ENCODE assay signal across 27 cellular contexts in the genomic region with DNA sequence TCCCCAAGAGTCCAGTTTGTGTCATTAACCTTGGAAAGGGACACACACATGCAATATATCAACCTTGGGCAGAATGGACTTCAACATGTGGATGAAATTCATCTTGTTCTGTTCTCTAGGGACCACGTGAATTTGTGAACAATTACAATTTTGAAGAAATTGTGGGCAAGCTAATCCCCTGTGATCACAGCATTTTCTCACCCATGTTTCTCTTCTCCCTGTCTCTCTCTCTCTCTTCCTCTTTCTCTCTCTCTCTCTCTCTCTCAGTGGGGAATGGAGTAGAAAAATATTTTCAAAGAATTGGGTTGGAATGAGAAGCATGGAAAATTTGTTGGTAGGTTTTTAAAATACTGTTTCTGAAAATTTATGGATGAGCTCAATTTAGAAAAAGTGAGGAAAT.
"Had no signal": no experiment of that assay in that cellular context is flagged by ENCODE, and none has a peak within 500 bp of the region (broad histone marks: within the 10 kb centered on the region; RNA-seq: fewer than 3 reads in every experiment).

No MANE protein-coding gene starts in this region.

- H3K9me3 ChIP-seq: Peyer's patch had no signal

- H3K4me3 ChIP-seq: Peyer's patch had no signal

- ATAC-seq: activated T-helper 17 cell treated with anti-CD3 and anti-CD28 coated beads, Interleukin-2, amount 50 U/mL, for 72 hours had no signal

- DNase-seq: activated CD4-positive, alpha-beta memory T cell treated with anti-CD3 and anti-CD28 coated beads, Interleukin-2, amount 10 ng/mL, durations not matched to agents 7 days and 5 days; activated CD4-positive, alpha-beta T cell treated with anti-CD3 and anti-CD28 coated beads, Interleukin-2, amount 50 U/mL, for 1 hour; activated CD4-positive, CD25-positive, alpha-beta regulatory T cell; activated gamma-delta T cell; activated naive CD4-positive, alpha-beta T cell treated with anti-CD3 and anti-CD28 coated beads for 36 hours; activated T-cell treated with anti-CD3 and anti-CD28 coated beads for 4 hours; activated T-cell treated with anti-CD3 and anti-CD28 coated beads, Interleukin-2, amount 50 U/mL, for 48 hours; amygdala; KG1; NCI-H1092 treated with DMSO at 0.1 percent for 48 hours; NCI-H1417 treated with DMSO at 0.1 percent for 48 hours; NCI-H1694; NCI-H2029; NCI-H2107; NCI-H2171 treated with DMSO at 0.1 percent for 48 hours; NCI-H226; NCI-H526 treated with DMSO at 0.1 percent for 48 hours; NCI-H82; Peyer's patch; SHP77 treated with DMSO at 0.1 percent for 48 hours; T-helper 9 cell had no signal

- H3K4me1 ChIP-seq: Peyer's patch had no signal

- H3K36me3 ChIP-seq: Peyer's patch had no signal

- H3K36me3 Mint-ChIP-seq: activated naive CD8-positive, alpha-beta T cell had no signal

- H3K27me3 ChIP-seq: Peyer's patch had no signal

- H3K27ac ChIP-seq: Peyer's patch, RWPE1, VCaP had no signal

- H3K4me3 Mint-ChIP-seq: activated CD4-positive, alpha-beta memory T cell treated with anti-CD3 and anti-CD28 coated beads, Interleukin-2, amount 10 ng/mL, durations not matched to agents 7 days and 5 days; activated naive CD4-positive, alpha-beta T cell treated with anti-CD3 and anti-CD28 coated beads for 36 hours; activated naive CD8-positive, alpha-beta T cell; activated T-helper 17 cell treated with anti-CD3 and anti-CD28 coated beads, Interleukin-2, amount 50 U/mL, for 72 hours; IgD-negative memory B cell; T-helper 1 cell treated with Interleukin-12 subunit alpha and Interleukin-12 subunit beta and Interleukin-4 antibody, amounts not matched to agents 30 μg/mL and 1 μg/mL, for 36 hours had no signal

- H3K27ac Mint-ChIP-seq: activated CD4-positive, alpha-beta memory T cell treated with anti-CD3 and anti-CD28 coated beads, Interleukin-2, amount 10 ng/mL, durations not matched to agents 7 days and 5 days; activated naive CD4-positive, alpha-beta T cell treated with anti-CD3 and anti-CD28 coated beads for 36 hours; activated naive CD8-positive, alpha-beta T cell; activated T-helper 17 cell treated with anti-CD3 and anti-CD28 coated beads, Interleukin-2, amount 50 U/mL, for 72 hours; IgD-negative memory B cell; T-helper 1 cell treated with Interleukin-12 subunit alpha and Interleukin-12 subunit beta and Interleukin-4 antibody, amounts not matched to agents 30 μg/mL and 1 μg/mL, for 36 hours had no signal

- H3K9me3 Mint-ChIP-seq: activated CD4-positive, alpha-beta memory T cell treated with anti-CD3 and anti-CD28 coated beads, Interleukin-2, amount 10 ng/mL, durations not matched to agents 7 days and 5 days; activated T-helper 17 cell treated with anti-CD3 and anti-CD28 coated beads, Interleukin-2, amount 50 U/mL, for 72 hours had no signal

- H3K27me3 Mint-ChIP-seq: activated naive CD8-positive, alpha-beta T cell; IgD-negative memory B cell had no signal

- H3K4me1 Mint-ChIP-seq: activated CD4-positive, alpha-beta memory T cell treated with anti-CD3 and anti-CD28 coated beads, Interleukin-2, amount 10 ng/mL, durations not matched to agents 7 days and 5 days; activated T-helper 17 cell treated with anti-CD3 and anti-CD28 coated beads, Interleukin-2, amount 50 U/mL, for 72 hours had no signal
